ENCODE assay signal across 8 cellular contexts in genomic region chr9:14353222-14354056, GRCh38. TPM values are rescaled to one million over a fixed set of nuclear protein-coding genes. Genes with fewer than 3 reads are reported as not detected.
DNase-seq lines count a peak whose midpoint lies in the region; ATAC-seq and TF ChIP-seq lines count a peak whose summit lies in the region.

No MANE protein-coding gene starts in this region.

- no peaks in the 10 kb centered on the region for H3K9me3 ChIP-seq in AG04450 (ENCODE audit: control insufficient read depth, insufficient read depth, low read length)

- peak; percentile 88 for ATAC-seq in GM18867 (IDR thresholded peaks at IDR 0.05; ENCODE audit: unreplicated experiment)
- peak; percentile 78 for ATAC-seq in HG03064 (IDR thresholded peaks at IDR 0.05; ENCODE audit: low read depth, unreplicated experiment)
- peak; percentile 86 for ATAC-seq in left colon

- no peak overlapping the region for H3K27ac ChIP-seq in AG04450 (ENCODE audit: low read depth, low read length)
- H3K27ac ChIP-seq in caudate nucleus (ENCODE audit: low read depth, low read length) = peak overlapping the region; percentile 85

- CTCF ChIA-PET in AG04450 (lab: Charles Lee) = interaction anchor here (0.6 to 3.9 kb wide), 58 partner anchors 9 to 1303 kb away, joined by 3 to 39 read pairs (median 4); no protein-coding TSS in a partner anchor

- H3K27me3 ChIP-seq in AG04450 (ENCODE audit: control insufficient read depth, insufficient read depth, low read length) = peaks cover 65% of the 10 kb centered on the region

- POLR2A ChIA-PET in AG04450 (lab: Yijun Ruan, JAX) = interaction anchor here (0.6 to 0.7 kb wide), 2 partner anchors 413 to 513 kb away, joined by 4 to 6 read pairs; no protein-coding TSS in a partner anchor

- DNase-seq in AG04450 (ENCODE audit: low read depth, low spot score) = peak; percentile 30
- DNase-seq in NCI-H2171 (lab: John Stamatoyannopoulos, UW) = peak; percentile 47
- peak; percentile 43 for DNase-seq in activated CD4-positive, CD25-positive, alpha-beta regulatory T cell treated with anti-CD3 and anti-CD28 coated beads, Interleukin-2, amount 50 U/mL, for 16 hours (ENCODE audit: low read depth, low spot score)
- peak in 59 of 61 donors; percentile 24 to 96 (median 84) for DNase-seq in caudate nucleus (lab: John Stamatoyannopoulos, UW)
- DNase-seq in left colon = peak; percentile 77 to 94
- peak; percentile 49 for DNase-seq in stimulated activated CD4-positive, alpha-beta T cell treated with anti-CD3 and anti-CD28 coated beads, Interleukin-2, amount 100 ng/mL, for 4 hours (ENCODE audit: low read depth)

- peak; percentile 94 for TF ChIP-seq CTCF in AG04450 (IDR thresholded peaks at IDR 0.05; ENCODE audit: low read depth, low read length)

- H3K4me3 ChIP-seq in AG04450 (ENCODE audit: low read depth, low read length) = no peak overlapping the region

- intact Hi-C loops in left colon (cut with DNase I, micrococcal nuclease) = loop anchor here in 1 of 2 donors (5.0 kb wide), 1 partner anchor 921 kb away; no protein-coding TSS in a partner anchor

RNA-seq across cellular contexts. Expression of gene NFIB, which starts 39.5 kb away (rescaled TPM):
- polyA plus RNA-seq in AG04450 (2011; rRNA removed) = 2.2 and 3.2 TPM in 2 replicates
- polyA minus RNA-seq in AG04450 (2011; rRNA and poly(A)+ RNA removed) = 6.2 and 8.5 TPM in 2 replicates
- total RNA-seq in left colon = 10 to 100 TPM; 45.2 to 74.7 TPM

Comparison
In these comparisons a context has a peak if more than half of its experiments do, and no peak if none do; other contexts are left out.
1. DNase-seq: peak in every context shown above with its lines; median percentile 86 in left colon; 84 in caudate nucleus; 49 in stimulated activated CD4-positive, alpha-beta T cell treated with anti-CD3 and anti-CD28 coated beads, Interleukin-2, amount 100 ng/mL, for 4 hours; 47 in NCI-H2171; 43 in activated CD4-positive, CD25-positive, alpha-beta regulatory T cell treated with anti-CD3 and anti-CD28 coated beads, Interleukin-2, amount 50 U/mL, for 16 hours; 30 in AG04450.